ENCODE assay signal across 13 cellular contexts in the genomic region with DNA sequence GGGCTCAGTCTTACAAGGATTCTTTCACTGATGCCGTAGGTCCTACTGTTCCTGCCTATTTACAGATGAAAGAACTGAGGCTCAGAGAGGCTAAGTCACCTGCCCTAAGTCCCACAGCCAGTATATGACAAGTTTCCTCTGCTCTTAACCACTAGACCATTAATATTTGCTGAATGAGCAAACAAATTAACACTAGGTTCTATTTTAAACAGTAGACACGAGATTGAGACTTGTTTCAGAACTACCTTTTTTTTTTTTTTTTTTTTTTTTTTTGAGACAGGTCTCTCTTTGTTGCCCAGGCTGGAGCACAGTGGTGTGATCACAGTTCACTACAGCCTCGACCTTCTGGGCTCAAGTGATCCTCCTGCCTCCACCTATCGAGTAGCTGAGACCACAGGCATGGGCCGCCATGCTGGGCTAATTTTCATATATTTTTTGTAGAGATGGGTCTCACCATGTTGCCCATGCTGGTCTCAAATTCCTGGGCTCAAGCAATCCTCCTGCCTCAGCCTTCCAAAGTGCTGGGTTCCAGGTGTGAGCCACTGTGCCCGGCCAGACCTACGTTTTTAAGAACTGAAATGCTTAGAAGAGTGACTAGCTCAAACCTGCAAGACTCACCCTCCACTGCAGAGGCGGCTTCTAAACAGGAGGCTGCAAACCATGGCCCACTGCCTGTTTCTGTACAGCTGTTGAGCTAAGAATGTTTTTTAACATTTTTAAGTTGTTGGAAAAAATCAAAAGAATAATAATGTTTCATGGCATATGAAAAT. TPM values are rescaled to one million over a fixed set of nuclear protein-coding genes. Genes with fewer than 3 reads are reported as not detected.
A peak's percentile ranks its signal among the peaks of the same experiment; 100 is the strongest.
DNase-seq lines count a peak whose midpoint lies in the region; ATAC-seq and TF ChIP-seq lines count a peak whose summit lies in the region.
"Had no signal": no experiment of that assay in that cellular context is flagged by ENCODE, and none has a peak within 500 bp of the region (broad histone marks: within the 10 kb centered on the region; RNA-seq: fewer than 3 reads in every experiment).

No MANE protein-coding gene starts in this region.

- no peak for TF ChIP-seq CTCF in OCI-LY7 (conservative IDR thresholded peaks at IDR 0.05; ENCODE audit: low read length)

- CTCF ChIA-PET in CD4-positive, alpha-beta memory T cell (lab: Charles Lee; ENCODE audit: partially characterized antibody): interaction anchor here (0.7 to 3.3 kb wide), 6 partner anchors 15 to 61 kb away, joined by 3 to 10 read pairs (median 6); no protein-coding TSS in a partner anchor
- CTCF ChIA-PET in OCI-LY7 (lab: Charles Lee; ENCODE audit: unreplicated experiment): interaction anchor here (1.1 kb wide), 1 partner anchor 15 kb away, joined by 5 read pairs; no protein-coding TSS in a partner anchor

- H3K4me3 ChIP-seq in CD4-positive, alpha-beta memory T cell (ENCODE audit: low read length in 2 of 2): no peak overlapping the region
- H3K4me3 ChIP-seq in OCI-LY7 (ENCODE audit: low read depth, low read length, poor library complexity, severe bottlenecking) (no peak overlapping the region), MG63 (no peak overlapping the region)
- H3K4me3 ChIP-seq: SJSA1 had no signal

- no peak overlapping the region for H2AFZ ChIP-seq in OCI-LY7 (ENCODE audit: low read length)

- H3K4me1 ChIP-seq in CD4-positive, alpha-beta memory T cell (ENCODE audit: insufficient read depth, low read length): peaks cover 75% of the 10 kb centered on the region
- H3K4me1 ChIP-seq in OCI-LY7 (ENCODE audit: insufficient read depth, low read length, poor library complexity, severe bottlenecking): peaks cover 30% of the 10 kb centered on the region

- H3K79me2 ChIP-seq in OCI-LY7 (ENCODE audit: insufficient read depth, low read depth, low read length): no peaks in the 10 kb centered on the region

- no peaks in the 10 kb centered on the region for H4K20me1 ChIP-seq in OCI-LY7 (ENCODE audit: insufficient read depth, low read length)

- H3K27ac Mint-ChIP-seq in CD4-positive, alpha-beta memory T cell: peak overlapping the region; percentile 32 to 81 (median 64)

- H3K4me1 Mint-ChIP-seq in CD4-positive, alpha-beta memory T cell: peaks cover 57 to 93% (median 74%) of the 10 kb centered on the region in 4 donors

- peak overlapping the region; percentile 14; the same call in 1 of the 2 replicates for H3K4me2 ChIP-seq in OCI-LY7 (ENCODE audit: low read length)

- H3K9me3 ChIP-seq in CD4-positive, alpha-beta memory T cell (ENCODE audit: control insufficient read depth in 1 of 2, low read length in 2 of 2): no peaks in the 10 kb centered on the region
- no peaks in the 10 kb centered on the region for H3K9me3 ChIP-seq in OCI-LY7 (ENCODE audit: low read length)
- H3K9me3 ChIP-seq in MG63: no peaks in the 10 kb centered on the region
- H3K9me3 ChIP-seq: SJSA1 had no signal

- H3K4me3 Mint-ChIP-seq in CD4-positive, alpha-beta memory T cell: peak overlapping the region in 2 of 8 donors; percentile 4 to 40
- H3K4me3 Mint-ChIP-seq: dendritic cell treated with granulocyte-macrophage colony-stimulating factor and Interleukin-4, amounts not matched to agents 40 ng/mL and 50 ng/mL, for 4 days had no signal

- POLR2A ChIA-PET in CD4-positive, alpha-beta memory T cell (lab: Charles Lee; ENCODE audit: partially characterized antibody): interaction anchor here (1.7 to 3.1 kb wide), 4 partner anchors 10 to 39 kb away, joined by 6 to 13 read pairs (median 11); a partner anchor contains a TSS
- POLR2A ChIA-PET in OCI-LY7 (lab: Charles Lee): interaction anchor here (0.8 to 3.9 kb wide), 8 partner anchors 8 to 46 kb away, joined by 3 to 30 read pairs (median 3); a partner anchor contains a TSS

- no peaks in the 10 kb centered on the region for H3K27me3 ChIP-seq in CD4-positive, alpha-beta memory T cell (ENCODE audit: insufficient read depth, low read length)
- no peaks in the 10 kb centered on the region for H3K27me3 ChIP-seq in MG63
- H3K27me3 ChIP-seq: SJSA1 had no signal

- DNase-seq in CD4-positive, alpha-beta memory T cell: no peak
- DNase-seq in OCI-LY7 (ENCODE audit: low spot score): no peak
- no peak for DNase-seq in dermis blood vessel endothelial cell
- DNase-seq in inferior parietal cortex (ENCODE audit: extremely low spot score): no peak
- DNase-seq in kidney tubule cell (ENCODE audit: low spot score): no peak
- no peak for DNase-seq in MG63
- DNase-seq: activated CD8-positive, alpha-beta memory T cell treated with anti-CD3 and anti-CD28 coated beads, Interleukin-2, amount 50 U/mL, for 4 hours; Calu3; NCI-H1694 treated with DMSO at 0.1 percent for 48 hours had no signal

- H3K9me3 Mint-ChIP-seq in CD4-positive, alpha-beta memory T cell: no peaks in the 10 kb centered on the region
- H3K9me3 Mint-ChIP-seq: dendritic cell treated with granulocyte-macrophage colony-stimulating factor and Interleukin-4, amounts not matched to agents 40 ng/mL and 50 ng/mL, for 4 days had no signal

- H3K9me2 ChIP-seq in OCI-LY7 (ENCODE audit: insufficient read depth, low read length): no peaks in the 10 kb centered on the region

- H3K36me3 Mint-ChIP-seq in CD4-positive, alpha-beta memory T cell: peaks cover 27 to 55% of the 10 kb centered on the region in 2 donors

- intact Hi-C loops in CD4-positive, alpha-beta memory T cell (cut with micrococcal nuclease): no loop called here
- intact Hi-C loops in OCI-LY7 (cut with micrococcal nuclease; ENCODE audit: unreplicated experiment): no loop called here

- no peak overlapping the region for H3K27ac ChIP-seq in CD4-positive, alpha-beta memory T cell (ENCODE audit: low read depth, low read length)
- H3K27ac ChIP-seq in OCI-LY7 (ENCODE audit: low read depth, low read length, poor library complexity, severe bottlenecking): no peak overlapping the region
- H3K27ac ChIP-seq: SJSA1 had no signal

- ATAC-seq in GM19023 (IDR thresholded peaks at IDR 0.05; ENCODE audit: unreplicated experiment) (peak; percentile 42), HG02852 (IDR thresholded peaks at IDR 0.05; ENCODE audit: unreplicated experiment) (peak; percentile 64)

- peaks cover 17% of the 10 kb centered on the region for H3K36me3 ChIP-seq in CD4-positive, alpha-beta memory T cell (ENCODE audit: insufficient read depth, low read length)
- no peaks in the 10 kb centered on the region; the same call in 1 of the 2 replicates for H3K36me3 ChIP-seq in OCI-LY7 (ENCODE audit: insufficient read depth, low read length)
- H3K36me3 ChIP-seq in MG63: no peaks in the 10 kb centered on the region

- no TSS peak for BruUV-seq in OCI-LY7 (replicated peaks; lab: Mats Ljungman, UMichigan)

- H3K27me3 Mint-ChIP-seq in CD4-positive, alpha-beta memory T cell: no peaks in the 10 kb centered on the region
- H3K27me3 Mint-ChIP-seq: dendritic cell treated with granulocyte-macrophage colony-stimulating factor and Interleukin-4, amounts not matched to agents 40 ng/mL and 50 ng/mL, for 4 days had no signal

RNA-seq across cellular contexts. Expression of a gene that starts 12.9 kb away (rescaled TPM):
- 10 to 100 TPM; 47.7 to 52.2 TPM for total RNA-seq in CD4-positive, alpha-beta memory T cell
- polyA plus RNA-seq in CD4-positive, alpha-beta memory T cell: 1 to 10 TPM; 4.3 to 9.0 TPM
- 0.26 and 0.60 TPM in 2 replicates for total RNA-seq in OCI-LY7 (2014; rRNA removed; shearing (Covaris generic))
- total RNA-seq in OCI-LY7 (2022): 4.1 and 4.5 TPM in 2 replicates
- 15.5 and 33.6 TPM in 2 replicates for total RNA-seq in dermis blood vessel endothelial cell
- 2.8 TPM in 2 replicates for total RNA-seq in MG63 (2014; rRNA removed; shearing (Covaris generic); ENCODE audit: low replicate concordance)

RNA-seq across cellular contexts. Expression of a gene that starts 31.3 kb away (rescaled TPM):
- total RNA-seq in CD4-positive, alpha-beta memory T cell: 10 to 100 TPM; 17.6 to 18.7 TPM
- 10 to 100 TPM; 60.3 to 74.7 TPM for polyA plus RNA-seq in CD4-positive, alpha-beta memory T cell
- 59.6 and 68.2 TPM in 2 replicates for total RNA-seq in OCI-LY7 (2014; rRNA removed; shearing (Covaris generic))
- 78.4 and 82.6 TPM in 2 replicates for total RNA-seq in OCI-LY7 (2022)
- 50.2 and 56.9 TPM in 2 replicates for total RNA-seq in dermis blood vessel endothelial cell
- 31.5 and 38.1 TPM in 2 replicates for total RNA-seq in MG63 (2014; rRNA removed; shearing (Covaris generic); ENCODE audit: low replicate concordance)
